ENCODE assay signal across 29 cellular contexts in genomic region chr16:65375651-65376050, GRCh38.
A peak's percentile ranks its signal among the peaks of the same experiment; 100 is the strongest.
DNase-seq lines count a peak whose midpoint lies in the region; ATAC-seq and TF ChIP-seq lines count a peak whose summit lies in the region.
"Had no signal": no experiment of that assay in that cellular context is flagged by ENCODE, and none has a peak within 500 bp of the region (broad histone marks: within the 10 kb centered on the region; RNA-seq: fewer than 3 reads in every experiment).

No MANE protein-coding gene starts in this region.

- no peak overlapping the region for H2BK120ac ChIP-seq in neuronal stem cell (ENCODE audit: low read depth, low read length)

- H3K4me2 ChIP-seq in neuronal stem cell (ENCODE audit: insufficient read depth, low read length, poor library complexity, severe bottlenecking), result no peak overlapping the region
- H3K4me2 ChIP-seq: BLaER1 had no signal

- H4K91ac ChIP-seq in neuronal stem cell (ENCODE audit: low read depth, low read length, poor library complexity), result no peak overlapping the region

- no peak overlapping the region for H3K4ac ChIP-seq in neuronal stem cell (ENCODE audit: low read length)

- intact Hi-C loops in cardiac septum (cut with DNase I), result no loop called here

- H4K8ac ChIP-seq in neuronal stem cell (ENCODE audit: low read depth, low read length), result no peak overlapping the region

- H3K4me3 ChIP-seq in astrocyte of the spinal cord (ENCODE audit: low read depth, low read length) (no peak overlapping the region), neuronal stem cell (ENCODE audit: low read length in 2 of 2) (no peak overlapping the region)
- H3K4me3 ChIP-seq: BLaER1, body of pancreas, gastrocnemius medialis, right lobe of liver, upper lobe of right lung had no signal

- H2AK5ac ChIP-seq in neuronal stem cell (ENCODE audit: low read depth, low read length), result no peak overlapping the region

- H2BK12ac ChIP-seq in neuronal stem cell (ENCODE audit: low read length), result no peak overlapping the region

- no CpG with 5 or more reads among the region's 1 CpG for WGBS in neuronal stem cell (ENCODE audit: extremely low coverage in 2 of 2, insufficient read length in 2 of 2, insufficient replicate concordance in 1 of 2), 2 donors

- H3K23ac ChIP-seq in neuronal stem cell (ENCODE audit: low read depth, low read length, poor library complexity), result no peak overlapping the region

- H3K18ac ChIP-seq in neuronal stem cell (ENCODE audit: low read length), result no peak overlapping the region

- no peaks in the 10 kb centered on the region for H3K79me1 ChIP-seq in neuronal stem cell (ENCODE audit: low read depth, low read length)

- H3K4me1 ChIP-seq in foreskin keratinocyte (peaks cover 28% of the 10 kb centered on the region), neuronal stem cell (ENCODE audit: control insufficient read depth in 2 of 2, insufficient read depth in 1 of 2, low read depth in 1 of 2, low read length in 2 of 2) (peaks cover 0 to 9% of the 10 kb centered on the region in 2 donors)
- H3K4me1 ChIP-seq: body of pancreas, gastrocnemius medialis, right lobe of liver had no signal

- no peak for TF ChIP-seq CTCF in astrocyte of the spinal cord (IDR thresholded peaks at IDR 0.05; ENCODE audit: low read depth, low read length)
- no peak for TF ChIP-seq CTCF in foreskin keratinocyte (conservative IDR thresholded peaks at IDR 0.05)

- H3K27ac ChIP-seq in foreskin keratinocyte, result peak overlapping the region; percentile 11
- H3K27ac ChIP-seq in neuronal stem cell (replicated peaks; ENCODE audit: low read length), result no peak overlapping the region
- H3K27ac ChIP-seq: BLaER1, body of pancreas, gastrocnemius medialis, right lobe of liver, upper lobe of right lung, VCaP had no signal

- no peaks in the 10 kb centered on the region for H3K9me3 ChIP-seq in neuronal stem cell (replicated peaks in 1 of 2; ENCODE audit: control insufficient read depth in 2 of 2, insufficient read depth in 1 of 2, low read depth in 1 of 2, low read length in 2 of 2)
- H3K9me3 ChIP-seq: BLaER1, body of pancreas, gastrocnemius medialis, right lobe of liver, upper lobe of right lung had no signal

- H3K27me3 ChIP-seq in foreskin keratinocyte, result no peaks in the 10 kb centered on the region
- H3K27me3 ChIP-seq in neuronal stem cell (ENCODE audit: control insufficient read depth in 3 of 3, insufficient read depth in 3 of 3, low read depth in 1 of 3, low read length in 3 of 3), result no peaks in the 10 kb centered on the region
- H3K27me3 ChIP-seq: BLaER1, body of pancreas, gastrocnemius medialis, right lobe of liver, upper lobe of right lung had no signal

- no peak overlapping the region for H2BK5ac ChIP-seq in neuronal stem cell (ENCODE audit: low read length)

- no peak overlapping the region for H3K9ac ChIP-seq in neuronal stem cell (ENCODE audit: low read depth, low read length, poor library complexity)
- H3K9ac ChIP-seq: BLaER1 had no signal

- DNase-seq in EL (peak; percentile 47), NCI-H226 (peak; percentile 56), astrocyte of the spinal cord (ENCODE audit: low read depth, low spot score) (peak; percentile 8), foreskin keratinocyte (peak; percentile 65 to 83), cardiac septum (ENCODE audit: low spot score) (no peak), neuronal stem cell (ENCODE audit: low spot score) (no peak), mucosa of gallbladder (ENCODE audit: low spot score) (no peak)
- DNase-seq: ACHN; activated CD4-positive, alpha-beta T cell treated with anti-CD3 and anti-CD28 coated beads for 48 hours; activated effector memory CD4-positive, alpha-beta T cell treated with anti-CD3 and anti-CD28 coated beads, Interleukin-2, amount 50 U/mL, for 16 hours; activated T-cell treated with anti-CD3 and anti-CD28 coated beads, Interleukin-2, amount 50 U/mL, for 1 hour; body of pancreas; DMS53; effector CD4-positive, alpha-beta T cell; erythroblast; gastrocnemius medialis; left colon; naive B cell; NCI-H1092 treated with DMSO at 0.1 percent for 48 hours; NCI-H187; right lobe of liver; stimulated activated CD4-positive, alpha-beta T cell treated with anti-CD3 and anti-CD28 coated beads, Interleukin-12 subunit alpha, Interleukin-12 subunit beta, amount 100 ng/mL, for 4 hours; stimulated activated CD4-positive, alpha-beta T cell treated with anti-CD3 and anti-CD28 coated beads, Interleukin-4, amount 100 ng/mL, for 24 hours; upper lobe of right lung had no signal

- no peak overlapping the region for H3K14ac ChIP-seq in neuronal stem cell (ENCODE audit: low read length)

- no peaks in the 10 kb centered on the region for H3K36me3 ChIP-seq in neuronal stem cell (replicated peaks in 1 of 2; ENCODE audit: control insufficient read depth in 2 of 2, insufficient read depth in 2 of 2, low read length in 2 of 2)
- H3K36me3 ChIP-seq: BLaER1, gastrocnemius medialis, right lobe of liver, upper lobe of right lung had no signal

- no peak overlapping the region for H2AFZ ChIP-seq in neuronal stem cell (ENCODE audit: low read length)

- in situ Hi-C loops in astrocyte of the spinal cord (cut with HindIII; ENCODE audit: low sequenced_read_pairs), result no loop called here

- ATAC-seq in foreskin keratinocyte, result peak; percentile 98
- ATAC-seq in HG02759 (IDR thresholded peaks at IDR 0.05; ENCODE audit: unreplicated experiment), result no peak
- ATAC-seq: body of pancreas; gastrocnemius medialis; HCT116; left colon; right lobe of liver; stimulated activated effector memory CD8-positive, alpha-beta T cell treated with anti-CD3 and anti-CD28 coated beads, Interleukin-12 subunit alpha, Interleukin-12 subunit beta, amount 100 ng/mL, for 72 hours; upper lobe of right lung had no signal

- no peak overlapping the region for H2BK15ac ChIP-seq in neuronal stem cell (ENCODE audit: low read length)

Comparison
In these comparisons a context has a peak if more than half of its experiments do, and no peak if none do; other contexts are left out.
1. DNase-seq: peak in EL (single experiment), NCI-H226 (single experiment), astrocyte of the spinal cord (single experiment) and foreskin keratinocyte (2 of 2); none in cardiac septum (single experiment), neuronal stem cell (single experiment) and mucosa of gallbladder (single experiment).